ENCODE assay signal across 8 cellular contexts in the genomic region with DNA sequence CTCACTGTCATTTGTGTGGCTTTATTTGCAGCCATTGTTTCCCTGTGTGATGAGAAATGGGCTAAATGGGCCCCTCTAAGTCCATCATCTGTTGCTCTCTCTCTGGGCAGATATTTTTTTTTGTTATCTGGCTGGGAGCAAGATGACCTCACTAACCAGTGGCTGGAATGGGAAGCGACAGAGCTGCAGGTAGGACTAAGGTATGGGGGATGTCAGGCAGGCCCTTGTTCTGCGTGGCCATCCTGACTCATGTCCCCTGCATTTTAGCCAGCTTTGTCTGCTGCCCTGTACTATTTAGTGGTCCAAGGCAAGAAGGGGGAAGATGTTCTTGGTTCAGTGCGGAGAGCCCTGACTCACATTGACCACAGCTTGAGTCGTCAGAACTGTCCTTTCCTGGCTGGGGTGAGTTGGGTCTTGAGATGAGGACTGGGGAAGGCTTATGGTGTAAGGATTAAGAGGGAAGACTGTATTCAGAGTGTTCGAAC. TPM values are rescaled to one million over a fixed set of nuclear protein-coding genes. Genes with fewer than 3 reads are reported as not detected.
DNase-seq lines count a peak whose midpoint lies in the region; ATAC-seq and TF ChIP-seq lines count a peak whose summit lies in the region.

No MANE protein-coding gene starts in this region.

- peak overlapping the region; percentile 97 for H3K4me3 ChIP-seq in GM12864 (ENCODE audit: low read depth, low read length)
- H3K4me3 ChIP-seq in trophoblast cell (ENCODE audit: low read depth, low read length), result no peak overlapping the region

- no peak overlapping the region for H2BK5ac ChIP-seq in trophoblast cell (ENCODE audit: low read depth, low read length, poor library complexity)

- peak overlapping the region; percentile 90 for H3K4me2 ChIP-seq in trophoblast cell (ENCODE audit: low read length)

- ATAC-seq in omental fat pad (ENCODE audit: low FRiP score), result no peak
- ATAC-seq in GM21423 (IDR thresholded peaks at IDR 0.05; ENCODE audit: unreplicated experiment), result no peak
- no peak for ATAC-seq in GM19397 (IDR thresholded peaks at IDR 0.05; ENCODE audit: unreplicated experiment)

- H3K9ac ChIP-seq in trophoblast cell (ENCODE audit: low read length), result peak overlapping the region; percentile 66

- peak overlapping the region; percentile 2 for H2BK12ac ChIP-seq in trophoblast cell (ENCODE audit: low read length)

- H3K79me2 ChIP-seq in trophoblast cell (ENCODE audit: control insufficient read depth, insufficient read depth, low read length, poor library complexity), result peaks cover 8% of the 10 kb centered on the region

- peaks cover 24 to 33% of the 10 kb centered on the region in 2 experiments for H3K36me3 ChIP-seq in trophoblast cell (ENCODE audit: control insufficient read depth in 1 of 2, insufficient read depth in 2 of 2, low read length in 2 of 2)

- no peak overlapping the region for H4K8ac ChIP-seq in trophoblast cell (ENCODE audit: low read depth, low read length)

- no peak overlapping the region for H2AFZ ChIP-seq in trophoblast cell (ENCODE audit: insufficient read depth, low read length, poor library complexity)

- WGBS in trophoblast cell (ENCODE audit: extremely low coverage, insufficient coverage, insufficient read length), result no CpG with 5 or more reads among the region's 5 CpGs

- H3K18ac ChIP-seq in trophoblast cell (ENCODE audit: low read length), result peak overlapping the region; percentile 64

- no peak overlapping the region for H3K14ac ChIP-seq in trophoblast cell (ENCODE audit: low read length)

- H3K4ac ChIP-seq in trophoblast cell (ENCODE audit: low read depth, low read length), result peak overlapping the region; percentile 88

- DNase-seq in GM12864 (ENCODE audit: low read depth) (no peak), RPMI7951 (ENCODE audit: low read depth) (peak; percentile 19), epithelial cell of prostate (ENCODE audit: low read depth, low spot score) (no peak), trophoblast cell (no peak), omental fat pad (ENCODE audit: low spot score) (no peak), DMS153 treated with DMSO at 0.1 percent for 48 hours (lab: John Stamatoyannopoulos, UW; ENCODE audit: unreplicated experiment) (no peak)

- H3K27me3 ChIP-seq in trophoblast cell (ENCODE audit: insufficient read depth, low read length), result no peaks in the 10 kb centered on the region

- H3K79me1 ChIP-seq in trophoblast cell (ENCODE audit: low read length), result peaks cover 3% of the 10 kb centered on the region

- no peak overlapping the region for H2BK120ac ChIP-seq in trophoblast cell (ENCODE audit: insufficient read depth, low read length, poor library complexity)

- peaks cover 3 to 7% of the 10 kb centered on the region in 2 experiments for H3K4me1 ChIP-seq in trophoblast cell (ENCODE audit: control insufficient read depth in 1 of 2, insufficient read depth in 2 of 2, low read length in 2 of 2)

- no peak overlapping the region for H3K23ac ChIP-seq in trophoblast cell (ENCODE audit: low read length)

- TF ChIP-seq CTCF in GM12864 (IDR thresholded peaks at IDR 0.05; ENCODE audit: low read depth, low read length, missing control alignments), result no peak
- TF ChIP-seq CTCF in omental fat pad (IDR thresholded peaks at IDR 0.05), result no peak

- H2AK5ac ChIP-seq in trophoblast cell (ENCODE audit: low read length), result peak overlapping the region; percentile 12

- H4K91ac ChIP-seq in trophoblast cell (ENCODE audit: low read depth, low read length), result no peak overlapping the region

- no peak overlapping the region for H4K12ac ChIP-seq in trophoblast cell (ENCODE audit: low read depth, low read length)

- H3K9me3 ChIP-seq in trophoblast cell (ENCODE audit: insufficient read depth, low read depth, low read length), result no peaks in the 10 kb centered on the region

- peak overlapping the region; percentile 74 for H3K27ac ChIP-seq in epithelial cell of prostate
- H3K27ac ChIP-seq in trophoblast cell (ENCODE audit: low read depth, low read length), result no peak overlapping the region

RNA-seq across cellular contexts. Expression of gene MARS1, which starts 1.3 kb away (rescaled TPM):
- 79.7 and 94.8 TPM in 2 replicates for total RNA-seq in RPMI7951 (2014; rRNA removed; shearing (Covaris generic))
- polyA plus RNA-seq in trophoblast cell (2013), result 418 and 476 TPM in 2 replicates
- total RNA-seq in omental fat pad, result 100 to 1,000 TPM in 1 of 4 donors, 10 to 100 TPM in 3; 53.5 to 108 (median 58.4) TPM

RNA-seq across cellular contexts. Expression of gene ARHGAP9, which starts 9.5 kb away (rescaled TPM):
- 0.20 TPM in 1 of 2 replicates, not detected in the other for total RNA-seq in RPMI7951 (2014; rRNA removed; shearing (Covaris generic))
- polyA plus RNA-seq in trophoblast cell (2013), result 0.26 and 0.49 TPM in 2 replicates
- 10 to 100 TPM; 13.8 to 85.6 (median 29.8) TPM for total RNA-seq in omental fat pad

RNA-seq across cellular contexts. Expression of gene GLI1, which starts 29.6 kb away (rescaled TPM):
- 0.49 and 0.60 TPM in 2 replicates for total RNA-seq in RPMI7951 (2014; rRNA removed; shearing (Covaris generic))
- polyA plus RNA-seq in trophoblast cell (2013), result 1.4 and 2.3 TPM in 2 replicates
- under 1 TPM in 3 of 4 donors, not detected in 1; 0.09 to 0.60 (median 0.19) TPM for total RNA-seq in omental fat pad

RNA-seq across cellular contexts. Expression of gene DDIT3, which starts 31.1 kb away (rescaled TPM):
- 19.1 and 24.8 TPM in 2 replicates for total RNA-seq in RPMI7951 (2014; rRNA removed; shearing (Covaris generic))
- polyA plus RNA-seq in trophoblast cell (2013), result 106 and 110 TPM in 2 replicates
- 10 to 100 TPM; 31.5 to 66.6 (median 35.5) TPM for total RNA-seq in omental fat pad

RNA-seq across cellular contexts. Expression of gene MBD6, which starts 33.4 kb away (rescaled TPM):
- total RNA-seq in RPMI7951 (2014; rRNA removed; shearing (Covaris generic)), result 1.7 and 2.1 TPM in 2 replicates
- polyA plus RNA-seq in trophoblast cell (2013), result 54.4 TPM in 2 replicates
- 10 to 100 TPM; 11.8 to 40.2 (median 15.2) TPM for total RNA-seq in omental fat pad

Comparison
In these comparisons a context has a peak if more than half of its experiments do, and no peak if none do; other contexts are left out.
1. RNA of gene ARHGAP9, which starts 9.5 kb away (total RNA-seq): 13.8 to 85.6 TPM in omental fat pad; 0.20 TPM in RPMI7951; every median in the first group is over 10 times any median in the second.